ENCODE assay signal across 9 cellular contexts in genomic region chr12:124727244-124727673, GRCh38.
A peak's percentile ranks its signal among the peaks of the same experiment; 100 is the strongest.
DNase-seq lines count a peak whose midpoint lies in the region; ATAC-seq and TF ChIP-seq lines count a peak whose summit lies in the region.
"Had no signal": no experiment of that assay in that cellular context is flagged by ENCODE, and none has a peak within 500 bp of the region (broad histone marks: within the 10 kb centered on the region; RNA-seq: fewer than 3 reads in every experiment).

No MANE protein-coding gene starts in this region.

- H3K27ac ChIP-seq in SJCRH30 = no peak overlapping the region
- H3K27ac ChIP-seq: cardiac muscle cell had no signal

- no peak for TF ChIP-seq CTCF in fibroblast of the aortic adventitia (IDR thresholded peaks at IDR 0.05; ENCODE audit: insufficient read depth, low read length)

- H3K4me1 ChIP-seq in SJCRH30 = peaks cover 20% of the 10 kb centered on the region

- no peak for ATAC-seq in GM21515 (IDR thresholded peaks at IDR 0.05; ENCODE audit: unreplicated experiment)

- H3K27me3 ChIP-seq in SJCRH30 = no peaks in the 10 kb centered on the region
- H3K27me3 ChIP-seq: cardiac muscle cell had no signal

- in situ Hi-C loops in ACHN (cut with HindIII; ENCODE audit: low pct_ligation_motif_present, low pct_unique_long_range_greater_than_20kb, low sequenced_read_pairs) = no loop called here

- DNase-seq in GM19238 (ENCODE audit: insufficient read length, low spot score) (peak; percentile 41), RPMI7951 (ENCODE audit: low read depth) (peak; percentile 98), fibroblast of the aortic adventitia (ENCODE audit: low read depth) (peak; percentile 49), posterior cingulate gyrus (peak in 8 of 10 donors; percentile 42 to 94 (median 69)), SJCRH30 (no peak), ACHN (no peak)
- DNase-seq in activated CD8-positive, alpha-beta memory T cell treated with anti-CD3 and anti-CD28 coated beads, Interleukin-2, amount 50 U/mL, for 4 hours = no peak

- H3K36me3 ChIP-seq in SJCRH30 = no peaks in the 10 kb centered on the region
- H3K36me3 ChIP-seq: cardiac muscle cell had no signal

- H3K9me3 ChIP-seq in SJCRH30 (replicated peaks) = no peaks in the 10 kb centered on the region

- H3K4me3 ChIP-seq in fibroblast of the aortic adventitia (ENCODE audit: low read depth, low read length) = no peak overlapping the region
- H3K4me3 ChIP-seq in SJCRH30 = no peak overlapping the region
- H3K4me3 ChIP-seq: cardiac muscle cell had no signal

- intact Hi-C loops in posterior cingulate gyrus (cut with DNase I) = no loop called here

Comparison
In these comparisons a context has a peak if more than half of its experiments do, and no peak if none do; other contexts are left out.
1. DNase-seq: peak in GM19238 (single experiment), RPMI7951 (single experiment), fibroblast of the aortic adventitia (single experiment) and posterior cingulate gyrus (8 of 10); none in SJCRH30 (0 of 2), activated CD8-positive, alpha-beta memory T cell treated with anti-CD3 and anti-CD28 coated beads, Interleukin-2, amount 50 U/mL, for 4 hours (single experiment) and ACHN (single experiment).